13 cellular contexts compared by ENCODE assay signal in genomic region chr2:236551843-236552542, GRCh38. TPM values are rescaled to one million over a fixed set of nuclear protein-coding genes. Genes with fewer than 3 reads are reported as not detected.
DNase-seq lines count a peak whose midpoint lies in the region; ATAC-seq and TF ChIP-seq lines count a peak whose summit lies in the region.
"Had no signal": no experiment of that assay in that cellular context is flagged by ENCODE, and none has a peak within 500 bp of the region (broad histone marks: within the 10 kb centered on the region; RNA-seq: fewer than 3 reads in every experiment).

No MANE protein-coding gene starts in this region.

- no peaks in the 10 kb centered on the region for H3K4me1 ChIP-seq in stomach
- H3K4me1 ChIP-seq in transverse colon = no peaks in the 10 kb centered on the region

- no peak for TF ChIP-seq CTCF in stomach (IDR thresholded peaks at IDR 0.05)
- TF ChIP-seq CTCF in transverse colon (IDR thresholded peaks at IDR 0.05) = no peak

- peaks cover 9% of the 10 kb centered on the region for H3K36me3 Mint-ChIP-seq in activated T-cell treated with anti-CD3 and anti-CD28 coated beads, Interleukin-2, amount 50 U/mL, for 4 hours (ENCODE audit: insufficient read depth)
- H3K36me3 Mint-ChIP-seq in central memory CD8-positive, alpha-beta T cell (ENCODE audit: insufficient read depth) = no peaks in the 10 kb centered on the region
- peaks cover 0 to 9% of the 10 kb centered on the region in 2 donors for H3K36me3 Mint-ChIP-seq in stimulated activated naive B cell treated with anti-CD40 and anti-IgM and Interleukin-4, amounts not matched to agents 10 μg/mL and 1 μg/mL and 100 μg/mL, for 72 hours

- TF ChIP-seq POLR2A in stomach (IDR thresholded peaks at IDR 0.05) (no peak), transverse colon (IDR thresholded peaks at IDR 0.05) (no peak)

- no peaks in the 10 kb centered on the region for H3K27me3 ChIP-seq in stomach
- no peaks in the 10 kb centered on the region for H3K27me3 ChIP-seq in transverse colon

- H3K4me3 ChIP-seq in stomach = no peak overlapping the region
- H3K4me3 ChIP-seq in transverse colon = no peak overlapping the region
- H3K4me3 ChIP-seq: lower lobe of right lung had no signal

- H3K9me3 Mint-ChIP-seq in activated T-cell treated with anti-CD3 and anti-CD28 coated beads, Interleukin-2, amount 50 U/mL, for 4 hours = peaks cover 10% of the 10 kb centered on the region
- H3K9me3 Mint-ChIP-seq in central memory CD8-positive, alpha-beta T cell = peaks cover 8% of the 10 kb centered on the region
- peaks cover 3 to 5% of the 10 kb centered on the region in 2 donors for H3K9me3 Mint-ChIP-seq in stimulated activated naive B cell treated with anti-CD40 and anti-IgM and Interleukin-4, amounts not matched to agents 10 μg/mL and 1 μg/mL and 100 μg/mL, for 72 hours

- DNase-seq in activated T-cell treated with anti-CD3 and anti-CD28 coated beads, Interleukin-2, amount 50 U/mL, for 4 hours = no peak
- DNase-seq in activated T-cell treated with anti-CD3 and anti-CD28 coated beads, Interleukin-2, amount 50 U/mL, for 48 hours = no peak
- no peak for DNase-seq in central memory CD8-positive, alpha-beta T cell (ENCODE audit: low spot score in 2 of 2)
- peak; percentile 55 for DNase-seq in stimulated activated naive B cell treated with anti-CD40 and anti-IgM and Interleukin-4, amounts not matched to agents 10 μg/mL and 1 μg/mL and 100 μg/mL, for 72 hours
- no peak for DNase-seq in GF-D8 (lab: John Stamatoyannopoulos, UW)
- DNase-seq in stomach = no peak
- DNase-seq in transverse colon = no peak
- DNase-seq: ACHN; effector CD4-positive, alpha-beta T cell; lower lobe of right lung; NCI-H526 treated with DMSO at 0.1 percent for 48 hours; SIG-M5 had no signal

- H3K4me1 Mint-ChIP-seq in activated T-cell treated with anti-CD3 and anti-CD28 coated beads, Interleukin-2, amount 50 U/mL, for 4 hours (ENCODE audit: low read depth) = peaks cover 84% of the 10 kb centered on the region
- H3K4me1 Mint-ChIP-seq in central memory CD8-positive, alpha-beta T cell = peaks cover 91% of the 10 kb centered on the region
- H3K4me1 Mint-ChIP-seq in stimulated activated naive B cell treated with anti-CD40 and anti-IgM and Interleukin-4, amounts not matched to agents 10 μg/mL and 1 μg/mL and 100 μg/mL, for 72 hours = peaks cover 47 to 65% of the 10 kb centered on the region in 2 donors

- peak overlapping the region; percentile 97 for H3K27ac Mint-ChIP-seq in central memory CD8-positive, alpha-beta T cell (ENCODE audit: low read depth)
- H3K27ac Mint-ChIP-seq in stimulated activated naive B cell treated with anti-CD40 and anti-IgM and Interleukin-4, amounts not matched to agents 10 μg/mL and 1 μg/mL and 100 μg/mL, for 72 hours = peak overlapping the region; percentile 92

- intact Hi-C loops in stomach (cut with DNase I; ENCODE audit: low total_unique reads) (no loop called here), transverse colon (cut with DNase I; ENCODE audit: low total_unique reads) (no loop called here)

- peak overlapping the region; percentile 14 for H3K4me3 Mint-ChIP-seq in activated T-cell treated with anti-CD3 and anti-CD28 coated beads, Interleukin-2, amount 50 U/mL, for 4 hours
- peak overlapping the region; percentile 64 for H3K4me3 Mint-ChIP-seq in central memory CD8-positive, alpha-beta T cell
- H3K4me3 Mint-ChIP-seq in stimulated activated naive B cell treated with anti-CD40 and anti-IgM and Interleukin-4, amounts not matched to agents 10 μg/mL and 1 μg/mL and 100 μg/mL, for 72 hours = peak overlapping the region; percentile 65 to 74

- in situ Hi-C loops in transverse colon (cut with MboI; ENCODE audit: low pct_ligation_motif_present in 1 of 4, low pct_unique_long_range_greater_than_20kb in 1 of 4, low sequenced_read_pairs in 3 of 4) = no loop called here

- no peaks in the 10 kb centered on the region for H3K36me3 ChIP-seq in stomach
- H3K36me3 ChIP-seq in transverse colon = no peaks in the 10 kb centered on the region
- H3K36me3 ChIP-seq: lower lobe of right lung had no signal

- 74 to 85% (median 80%) methylated on average over 13 to 14 of the region's 14 CpGs for WGBS in stomach, 5 donors
- 76 to 94% methylated on average over 3 to 14 of the region's 14 CpGs for WGBS in transverse colon (ENCODE audit: low coverage in 1 of 2), 2 donors

- peaks cover 0 to 9% (median 6%) of the 10 kb centered on the region in 4 donors for H3K9me3 ChIP-seq in stomach
- H3K9me3 ChIP-seq in transverse colon = no peaks in the 10 kb centered on the region
- H3K9me3 ChIP-seq: lower lobe of right lung had no signal

- H3K27ac ChIP-seq in stomach (no peak overlapping the region), transverse colon (no peak overlapping the region)
- H3K27ac ChIP-seq: lower lobe of right lung had no signal

- no peaks in the 10 kb centered on the region for H3K27me3 Mint-ChIP-seq in activated T-cell treated with anti-CD3 and anti-CD28 coated beads, Interleukin-2, amount 50 U/mL, for 4 hours (ENCODE audit: low read depth)
- H3K27me3 Mint-ChIP-seq in central memory CD8-positive, alpha-beta T cell = no peaks in the 10 kb centered on the region
- H3K27me3 Mint-ChIP-seq in stimulated activated naive B cell treated with anti-CD40 and anti-IgM and Interleukin-4, amounts not matched to agents 10 μg/mL and 1 μg/mL and 100 μg/mL, for 72 hours = peaks cover 0 to 7% of the 10 kb centered on the region in 2 donors

- ATAC-seq in activated T-cell treated with anti-CD3 and anti-CD28 coated beads, Interleukin-2, amount 50 U/mL, for 4 hours = peak in 1 of 2 donors; percentile 17
- peak; percentile 42 for ATAC-seq in HG02885 (IDR thresholded peaks at IDR 0.05; ENCODE audit: poor library complexity, unreplicated experiment)
- no peak for ATAC-seq in central memory CD8-positive, alpha-beta T cell (replicated peaks; ENCODE audit: extremely low read depth, poor library complexity, severe bottlenecking)
- peak; percentile 86 to 87 for ATAC-seq in stimulated activated naive B cell treated with anti-CD40 and anti-IgM and Interleukin-4, amounts not matched to agents 10 μg/mL and 1 μg/mL and 100 μg/mL, for 72 hours (replicated peaks)

- no peak for TF ChIP-seq EP300 in stomach (IDR thresholded peaks at IDR 0.05)
- no peak for TF ChIP-seq EP300 in transverse colon (IDR thresholded peaks at IDR 0.05; ENCODE audit: low read depth)

RNA-seq across cellular contexts. Expression of gene ACKR3, which starts 17.6 kb away (rescaled TPM):
- total RNA-seq in activated T-cell treated with anti-CD3 and anti-CD28 coated beads, Interleukin-2, amount 50 U/mL, for 4 hours = under 1 TPM; 0.16 to 0.73 (median 0.33) TPM
- 10 to 100 TPM in 4 of 5 donors, 1 to 10 TPM in 1; 5.2 to 35.0 (median 15.1) TPM for total RNA-seq in stomach
- polyA plus RNA-seq in stomach = 1 to 10 TPM; 5.0 to 7.3 (median 5.8) TPM
- 10 to 100 TPM in 1 of 4 donors, 1 to 10 TPM in 3; 4.2 to 16.5 (median 7.7) TPM for total RNA-seq in transverse colon

Comparison
In these comparisons a context has a peak if more than half of its experiments do, and no peak if none do; other contexts are left out.
1. H3K4me3 Mint-ChIP-seq: peak in every context shown above with its lines; median percentile 70 in stimulated activated naive B cell treated with anti-CD40 and anti-IgM and Interleukin-4, amounts not matched to agents 10 μg/mL and 1 μg/mL and 100 μg/mL, for 72 hours; 64 in central memory CD8-positive, alpha-beta T cell; 14 in activated T-cell treated with anti-CD3 and anti-CD28 coated beads, Interleukin-2, amount 50 U/mL, for 4 hours.